In genomic region chrX:38651625-38652601, GRCh38 we compare ENCODE assay signal across 1 cellular context.
TF ChIP-seq lines count a peak whose summit lies in the region.

No MANE protein-coding gene starts in this region.

TF ChIP-seq in SK-N-SH, 30 proteins besides CTCF, POLR2A, EP300 and RAD21 (continued from another document):
- no peak for TF ChIP-seq TEAD4 (IDR thresholded peaks at IDR 0.05; ENCODE audit: borderline replicate concordance, insufficient read depth)
- TF ChIP-seq YY1 (IDR thresholded peaks at IDR 0.05; ENCODE audit: low read depth): no peak
